15 cellular contexts compared by ENCODE assay signal in the genomic region with DNA sequence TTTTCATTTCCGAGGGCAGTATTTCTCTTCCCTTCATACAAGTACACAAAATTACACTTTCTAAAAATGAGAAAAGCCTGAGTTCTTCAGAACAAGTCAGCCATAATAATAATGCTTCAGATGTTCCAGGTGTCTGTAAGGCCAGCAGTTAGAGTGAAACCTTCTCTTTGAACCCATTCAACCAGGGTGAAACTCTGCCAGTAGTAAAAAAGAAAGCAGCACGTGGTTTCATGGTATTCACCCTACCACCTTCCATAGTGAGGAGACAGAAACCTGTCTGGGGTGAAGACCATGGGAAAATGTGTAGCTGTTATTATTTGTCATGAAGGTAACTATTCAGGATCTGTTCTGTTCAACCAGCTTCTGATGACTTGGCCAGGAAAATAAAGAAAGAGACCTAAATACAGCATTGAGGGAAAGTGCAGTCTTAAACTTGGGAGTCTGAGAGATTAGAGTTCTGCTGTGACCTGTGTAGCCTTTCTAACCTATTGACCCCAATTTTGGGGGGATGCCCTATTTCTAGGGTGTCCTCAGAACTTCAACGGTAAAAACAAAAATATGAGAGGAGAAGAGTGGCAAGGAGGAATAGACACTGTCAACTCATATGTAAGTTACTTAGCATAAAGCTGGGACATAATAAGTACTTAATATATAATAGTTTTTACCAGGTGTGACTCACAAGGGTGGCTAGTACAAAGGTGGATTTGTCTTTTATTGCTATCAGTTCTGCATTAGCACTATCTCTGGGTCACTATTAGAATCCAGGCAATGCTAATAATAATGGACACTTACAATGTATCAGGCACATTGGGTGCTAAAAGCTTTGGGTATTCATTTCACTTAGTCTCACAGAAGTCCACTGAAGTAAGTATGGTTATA.
DNase-seq lines count a peak whose midpoint lies in the region; ATAC-seq and TF ChIP-seq lines count a peak whose summit lies in the region.
"Had no signal": no experiment of that assay in that cellular context is flagged by ENCODE, and none has a peak within 500 bp of the region (broad histone marks: within the 10 kb centered on the region; RNA-seq: fewer than 3 reads in every experiment).

No MANE protein-coding gene starts in this region.

- no peak overlapping the region for H3K27ac ChIP-seq in mesendoderm (ENCODE audit: low read depth, low read length)
- H3K27ac ChIP-seq: 22Rv1, sigmoid colon, SK-N-MC had no signal

- no peaks in the 10 kb centered on the region for H3K27me3 ChIP-seq in mesendoderm (ENCODE audit: insufficient read depth, low read length, poor library complexity)
- H3K27me3 ChIP-seq: sigmoid colon had no signal

- H2AK5ac ChIP-seq in mesendoderm (ENCODE audit: low read length): no peak overlapping the region

- H4K8ac ChIP-seq in mesendoderm (ENCODE audit: low read depth, low read length): no peak overlapping the region

- peak overlapping the region; percentile 78 for H2BK120ac ChIP-seq in mesendoderm (ENCODE audit: low read depth, low read length)

- peak; percentile 56 to 76 for ATAC-seq in activated CD4-positive, CD25-positive, alpha-beta regulatory T cell treated with anti-CD3 and anti-CD28 coated beads, Interleukin-2, amount 50 U/mL, for 24 hours
- ATAC-seq in GM21528 (IDR thresholded peaks at IDR 0.05; ENCODE audit: low FRiP score, unreplicated experiment) (peak; percentile 67), HG03103 (IDR thresholded peaks at IDR 0.05; ENCODE audit: low read depth, unreplicated experiment) (peak; percentile 88)

- no peaks in the 10 kb centered on the region for H3K36me3 ChIP-seq in mesendoderm (ENCODE audit: control insufficient read depth, insufficient read depth, low read length)
- H3K36me3 ChIP-seq: sigmoid colon had no signal

- no peak overlapping the region for H3K9ac ChIP-seq in mesendoderm (ENCODE audit: low read length)

- no peak overlapping the region for H3K18ac ChIP-seq in mesendoderm (ENCODE audit: low read length)

- H3K56ac ChIP-seq in mesendoderm (ENCODE audit: low read length): no peak overlapping the region

- H2BK15ac ChIP-seq in mesendoderm (replicated peaks; ENCODE audit: low read depth): peak overlapping the region; percentile 74

- peaks cover 1% of the 10 kb centered on the region for H3K4me1 ChIP-seq in mesendoderm (ENCODE audit: control insufficient read depth, low read depth, low read length)
- H3K4me1 ChIP-seq: sigmoid colon had no signal

- H4K5ac ChIP-seq in mesendoderm (ENCODE audit: low read length): no peak overlapping the region

- no peak overlapping the region for H3K4me2 ChIP-seq in mesendoderm (ENCODE audit: low read length)

- H2BK5ac ChIP-seq in mesendoderm (ENCODE audit: low read length): no peak overlapping the region

- H3K4ac ChIP-seq in mesendoderm (ENCODE audit: low read depth, low read length): peak overlapping the region; percentile 70

- DNase-seq in activated CD4-positive, CD25-positive, alpha-beta regulatory T cell treated with anti-CD3 and anti-CD28 coated beads, Interleukin-2, amount 50 U/mL, for 72 hours: no peak
- DNase-seq in mesendoderm (no peak), GM20000 (ENCODE audit: low spot score) (no peak), Ammon's horn (ENCODE audit: low spot score) (no peak), HuH-7.5 (ENCODE audit: low spot score) (no peak)
- DNase-seq: activated CD4-positive, alpha-beta memory T cell treated with anti-CD3 and anti-CD28 coated beads, Interleukin-2, amount 10 ng/mL, durations not matched to agents 7 days and 5 days; GOT3; Kasumi-1; NCI-H510A; sigmoid colon had no signal

- H3K4me3 ChIP-seq in mesendoderm (ENCODE audit: low read length): no peak overlapping the region
- H3K4me3 ChIP-seq: sigmoid colon, SK-N-MC had no signal

- TF ChIP-seq CTCF in GM20000 (IDR thresholded peaks at IDR 0.05; ENCODE audit: extremely low read depth, missing control alignments): no peak

- no peaks in the 10 kb centered on the region for H3K79me1 ChIP-seq in mesendoderm (ENCODE audit: low read length)

- no CpG with 5 or more reads among the region's 3 CpGs for WGBS in mesendoderm (ENCODE audit: extremely low coverage, insufficient coverage, low lambda C conversion rate)

- H3K79me2 ChIP-seq in mesendoderm (ENCODE audit: control insufficient read depth, insufficient read depth, low read length): no peaks in the 10 kb centered on the region

- H3K23ac ChIP-seq in mesendoderm (ENCODE audit: low read length): no peak overlapping the region
